1 cellular context compared by ENCODE assay signal in the genomic region with DNA sequence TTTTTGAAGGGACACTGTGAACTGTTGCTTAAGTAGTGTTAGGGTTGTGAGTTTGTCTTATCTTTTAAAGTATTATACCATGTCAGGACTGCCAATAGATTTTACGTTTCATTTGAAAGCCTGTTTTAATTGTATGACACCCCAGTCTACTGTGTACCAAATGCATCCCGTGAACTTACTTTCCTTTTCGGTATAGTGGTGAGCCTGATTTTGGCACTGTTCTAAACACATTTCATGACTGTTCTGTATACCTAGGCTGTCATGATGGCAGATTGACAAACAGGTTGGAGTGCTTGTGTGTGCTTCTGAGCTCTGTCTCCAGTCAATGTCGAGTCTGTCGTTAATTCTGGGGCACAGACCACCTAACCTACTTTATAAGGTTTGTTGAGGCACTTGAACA.
TF ChIP-seq lines count a peak whose summit lies in the region.

No MANE protein-coding gene starts in this region.

TF ChIP-seq in H1, 55 proteins besides CTCF, POLR2A, EP300 and RAD21 (continued from another document):
- TF ChIP-seq GTF2F1 (IDR thresholded peaks at IDR 0.05; ENCODE audit: borderline replicate concordance, low read depth, low read length), result no peak
